Comparison of ENCODE assay signal across 10 cellular contexts in the genomic region with DNA sequence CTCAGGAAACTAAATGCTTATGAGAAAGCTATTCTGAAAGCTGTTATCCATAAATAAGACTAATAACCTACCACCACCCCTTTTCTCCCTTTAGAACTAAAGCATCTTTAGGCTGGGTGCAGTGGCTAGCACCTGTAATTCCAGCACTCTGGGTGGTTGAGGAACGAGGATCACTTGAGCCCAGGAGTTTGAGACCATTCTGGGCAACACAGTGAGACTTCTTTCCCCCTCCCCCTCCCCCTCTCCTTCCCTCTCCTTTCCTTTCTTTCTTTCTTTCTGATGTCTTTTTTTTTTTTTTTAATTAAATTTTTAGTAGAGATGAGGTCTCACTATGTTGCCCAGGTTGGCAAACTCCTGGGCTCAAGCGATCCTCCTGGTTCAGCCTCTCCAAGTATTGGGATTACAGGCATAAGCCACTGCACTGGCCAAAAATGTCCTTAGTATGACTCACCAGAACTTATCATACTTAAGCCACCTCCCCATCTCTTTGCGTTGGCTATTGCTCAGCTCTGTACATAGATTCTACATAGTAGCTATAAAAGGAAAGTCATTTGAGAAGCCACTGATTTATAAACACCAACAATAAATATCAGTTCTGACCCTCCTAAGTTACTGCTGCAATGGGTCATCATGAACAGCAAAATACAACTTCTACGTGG. TPM values are rescaled to one million over a fixed set of nuclear protein-coding genes. Genes with fewer than 3 reads are reported as not detected.
DNase-seq lines count a peak whose midpoint lies in the region; ATAC-seq and TF ChIP-seq lines count a peak whose summit lies in the region.
"Had no signal": no experiment of that assay in that cellular context is flagged by ENCODE, and none has a peak within 500 bp of the region (broad histone marks: within the 10 kb centered on the region; RNA-seq: fewer than 3 reads in every experiment).

No MANE protein-coding gene starts in this region.

- H3K4me3 Mint-ChIP-seq in endodermal cell = no peak overlapping the region

- TF ChIP-seq CTCF in endodermal cell (conservative IDR thresholded peaks at IDR 0.05) = no peak

- H3K36me3 Mint-ChIP-seq in endodermal cell (ENCODE audit: low read depth) = peaks cover 17% of the 10 kb centered on the region

- peaks cover 17% of the 10 kb centered on the region for H3K4me1 Mint-ChIP-seq in endodermal cell

- H3K27ac ChIP-seq in endodermal cell (ENCODE audit: low read depth, low read length) = no peak overlapping the region

- H3K9ac ChIP-seq in endodermal cell (ENCODE audit: extremely low read depth, low read length, poor library complexity, severe bottlenecking) = no peak overlapping the region

- peak overlapping the region; percentile 93 for H3K27ac Mint-ChIP-seq in endodermal cell

- no peaks in the 10 kb centered on the region for H3K27me3 ChIP-seq in endodermal cell (ENCODE audit: control insufficient read depth, insufficient read depth, low read length, poor library complexity, severe bottlenecking)
- H3K27me3 ChIP-seq: Peyer's patch had no signal

- H3K4me1 ChIP-seq in endodermal cell (ENCODE audit: control insufficient read depth, insufficient read depth, low read length) = peaks cover 9% of the 10 kb centered on the region

- H3K36me3 ChIP-seq in endodermal cell (ENCODE audit: control insufficient read depth, insufficient read depth, low read length) = peaks cover 11% of the 10 kb centered on the region

- DNase-seq in EL (peak; percentile 89), OCI-M2 (lab: John Stamatoyannopoulos, UW; ENCODE audit: unreplicated experiment) (peak; percentile 16), endodermal cell (peak; percentile 36), renal cortical epithelial cell (ENCODE audit: low read depth) (peak; percentile 34), GDM1 (lab: John Stamatoyannopoulos, UW) (no peak), posterior vena cava (ENCODE audit: low spot score) (no peak)
- DNase-seq in effector CD4-positive, alpha-beta T cell = no peak
- DNase-seq: GOT3 had no signal

- no peaks in the 10 kb centered on the region for H3K9me3 Mint-ChIP-seq in endodermal cell

- H3K9me3 ChIP-seq in endodermal cell (ENCODE audit: control insufficient read depth, low read length) = no peaks in the 10 kb centered on the region
- H3K9me3 ChIP-seq: Peyer's patch had no signal

- no peak for ATAC-seq in HG03097 (IDR thresholded peaks at IDR 0.05; ENCODE audit: low FRiP score, unreplicated experiment)

- WGBS in endodermal cell (ENCODE audit: insufficient coverage in 1 of 2, insufficient read length in 1 of 2), 2 experiments = 86 to 92% methylated on average over 2 to 4 of the region's 4 CpGs

- intact Hi-C loops in posterior vena cava (cut with DNase I) = no loop called here

- H3K27me3 Mint-ChIP-seq in endodermal cell (ENCODE audit: insufficient read depth) = no peaks in the 10 kb centered on the region

- H3K4me3 ChIP-seq in endodermal cell (ENCODE audit: low read length) = no peak overlapping the region
- H3K4me3 ChIP-seq: Peyer's patch had no signal

RNA-seq across cellular contexts. Expression of gene SPDEF, which starts 54.8 kb away (rescaled TPM):
- total RNA-seq in endodermal cell (1 to 10 TPM; 1.1 to 2.6 TPM), renal cortical epithelial cell (not detected in 2 replicates), posterior vena cava (not detected)
- polyA plus RNA-seq in endodermal cell (2013, experiment 1 of 2) = 0.57 TPM
- polyA plus RNA-seq in endodermal cell (2013, experiment 2 of 2) = 0.25 TPM

Comparison
In these comparisons a context has a peak if more than half of its experiments do, and no peak if none do; other contexts are left out.
1. DNase-seq: peak in EL (single experiment), OCI-M2 (single experiment), endodermal cell (single experiment) and renal cortical epithelial cell (single experiment); none in GDM1 (single experiment), posterior vena cava (single experiment) and effector CD4-positive, alpha-beta T cell (single experiment).